ENCODE assay signal across 8 cellular contexts in the genomic region with DNA sequence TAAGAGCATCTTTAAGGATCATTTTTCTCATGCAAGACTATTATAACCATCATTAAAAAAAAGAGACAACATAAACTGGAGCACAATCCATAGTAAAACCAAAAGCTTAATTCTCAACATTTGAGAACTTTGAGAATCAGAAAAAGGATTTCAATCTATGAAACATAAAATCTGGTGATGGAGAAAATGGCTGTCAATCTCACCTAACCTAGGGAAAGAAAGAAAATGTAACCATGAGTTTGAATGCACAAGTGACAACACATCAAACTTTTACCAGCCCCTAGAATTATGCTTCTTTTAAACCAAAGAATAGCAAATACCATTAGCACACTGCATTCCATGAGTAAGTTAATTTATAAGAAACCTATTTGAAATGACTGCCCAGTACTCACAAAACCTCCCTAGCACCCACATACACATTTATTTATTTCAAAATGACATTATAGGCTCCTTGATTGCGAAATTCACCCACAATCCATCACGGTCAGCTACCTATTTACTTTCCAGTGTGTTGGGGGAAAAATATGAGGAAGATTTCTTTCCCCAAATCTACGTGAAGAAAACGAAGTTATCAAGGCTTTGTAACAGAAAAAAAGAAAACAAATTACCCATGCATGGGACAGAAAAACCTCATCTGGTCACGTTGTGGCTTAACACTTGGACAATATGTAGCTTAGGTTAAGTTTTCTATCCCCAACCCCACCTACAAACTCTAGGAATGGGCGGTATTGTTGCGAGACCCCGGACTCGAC. TPM values are rescaled to one million over a fixed set of nuclear protein-coding genes. Genes with fewer than 3 reads are reported as not detected.
DNase-seq lines count a peak whose midpoint lies in the region; TF ChIP-seq lines count a peak whose summit lies in the region.

No MANE protein-coding gene starts in this region.

- no peaks in the 10 kb centered on the region for H3K36me3 ChIP-seq in neutrophil

- TF ChIP-seq CTCF in endothelial cell (IDR thresholded peaks at IDR 0.05; ENCODE audit: unreplicated experiment) = no peak
- TF ChIP-seq CTCF in neutrophil (IDR thresholded peaks at IDR 0.05) = no peak

- H3K4me1 Mint-ChIP-seq in endothelial cell (ENCODE audit: unreplicated experiment) = peaks cover 23% of the 10 kb centered on the region

- peak overlapping the region; percentile 65 for H3K27ac ChIP-seq in neutrophil

- peak overlapping the region; percentile 99 for H3K4me3 Mint-ChIP-seq in endothelial cell (ENCODE audit: unreplicated experiment)

- peak; percentile 34 for DNase-seq in NCI-H748 (lab: John Stamatoyannopoulos, UW; ENCODE audit: unreplicated experiment)
- DNase-seq in NCI-H748 treated with DMSO at 0.1 percent for 48 hours (lab: John Stamatoyannopoulos, UW) = no peak
- peak; percentile 15 for DNase-seq in RKO (ENCODE audit: low spot score)
- no peak for DNase-seq in endothelial cell (ENCODE audit: low spot score)
- no peak for DNase-seq in NCI-H774 (lab: John Stamatoyannopoulos, UW)
- DNase-seq in germinal center (ENCODE audit: low spot score) = no peak
- DNase-seq in amniotic stem cell (lab: John Stamatoyannopoulos, UW) = no peak

- H3K27me3 Mint-ChIP-seq in endothelial cell (ENCODE audit: unreplicated experiment) = no peaks in the 10 kb centered on the region

- peak overlapping the region; percentile 67 for H3K27ac Mint-ChIP-seq in endothelial cell (ENCODE audit: unreplicated experiment)

- H3K9me3 ChIP-seq in neutrophil = no peaks in the 10 kb centered on the region

- peaks cover 10 to 15% of the 10 kb centered on the region in 2 experiments for H3K4me1 ChIP-seq in neutrophil (ENCODE audit: control insufficient read depth in 1 of 2, insufficient read depth in 1 of 2, low read depth in 1 of 2, low read length in 1 of 2)

- H3K9me3 Mint-ChIP-seq in endothelial cell (ENCODE audit: unreplicated experiment) = no peaks in the 10 kb centered on the region

- H3K4me3 ChIP-seq in neutrophil (ENCODE audit: low read depth in 1 of 2, low read length in 1 of 2) = peak overlapping the region; percentile 73 to 74

- H3K36me3 Mint-ChIP-seq in endothelial cell (ENCODE audit: low read depth, unreplicated experiment) = no peaks in the 10 kb centered on the region

- no peaks in the 10 kb centered on the region for H3K27me3 ChIP-seq in neutrophil

RNA-seq across cellular contexts. Expression of a gene that starts 0.8 kb away (rescaled TPM):
- 57.9 TPM for total RNA-seq in endothelial cell (ENCODE audit: unreplicated experiment)

Comparison
In these comparisons a context has a peak if more than half of its experiments do, and no peak if none do; other contexts are left out.
1. DNase-seq: peak in NCI-H748 (single experiment) and RKO (single experiment); none in NCI-H748 treated with DMSO at 0.1 percent for 48 hours (single experiment), endothelial cell (single experiment), NCI-H774 (single experiment), germinal center (single experiment) and amniotic stem cell (single experiment).